Comparison of ENCODE assay signal across 8 cellular contexts in the genomic region with DNA sequence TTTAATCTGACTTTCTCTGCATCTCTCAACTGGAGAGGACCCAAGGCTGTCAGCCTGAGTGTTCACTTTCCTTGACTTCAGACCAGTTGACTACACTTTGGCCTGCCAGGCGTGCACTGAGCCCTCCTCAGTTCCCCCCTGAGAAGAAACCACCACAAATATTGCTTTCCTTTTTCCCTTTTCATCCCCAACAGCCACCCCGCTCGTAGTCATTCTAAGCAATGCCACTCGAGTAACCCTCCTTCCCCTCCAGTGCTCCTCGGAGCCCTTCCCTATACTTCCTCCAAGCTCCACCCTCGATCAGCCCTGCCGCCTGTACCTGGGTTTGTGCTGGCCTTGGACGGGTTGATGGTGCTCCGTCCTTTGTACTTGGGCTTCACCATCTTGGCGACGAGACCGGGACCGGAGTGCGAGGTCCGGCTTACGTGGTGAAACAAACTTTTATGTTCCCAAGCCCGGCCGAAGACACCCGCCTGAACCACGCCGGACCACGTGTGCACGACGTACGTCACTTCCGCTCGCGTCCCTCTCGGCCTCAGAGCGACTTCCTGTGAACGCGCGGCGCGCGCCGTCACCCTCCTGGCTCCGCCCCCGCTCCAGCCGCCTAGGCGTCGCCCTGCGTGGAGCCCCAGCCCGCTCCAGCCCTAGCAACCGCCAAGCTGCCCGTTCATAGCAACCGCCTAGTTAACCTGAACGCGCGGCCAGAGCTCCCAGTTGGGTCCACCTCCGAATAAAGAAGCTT. TPM values are rescaled to one million over a fixed set of nuclear protein-coding genes. Genes with fewer than 3 reads are reported as not detected.
DNase-seq lines count a peak whose midpoint lies in the region; ATAC-seq and TF ChIP-seq lines count a peak whose summit lies in the region.

TSS of gene GNL2 (minus strand) at position 498 of the 742 bp plus-strand sequence. CDS start at position 383, 115 bp downstream.

- peak within 1 kb of the TSS; percentile 94 for H3K4me3 Mint-ChIP-seq in activated CD4-positive, alpha-beta memory T cell treated with anti-CD3 and anti-CD28 coated beads, Interleukin-2, amount 10 ng/mL, durations not matched to agents 7 days and 5 days

- peaks cover 24% of the 10 kb centered on the region for H3K36me3 Mint-ChIP-seq in activated CD4-positive, alpha-beta memory T cell treated with anti-CD3 and anti-CD28 coated beads, Interleukin-2, amount 10 ng/mL, durations not matched to agents 7 days and 5 days (ENCODE audit: low read depth)

- intact Hi-C loops in lower leg skin (cut with DNase I; ENCODE audit: low total_unique reads): no loop called here

- peaks cover 11 to 17% of the 10 kb centered on the region in 2 donors for H3K4me1 ChIP-seq in duodenal mucosa (ENCODE audit: control insufficient read depth in 1 of 2, insufficient read depth in 2 of 2, low read length in 2 of 2)

- H3K9me3 ChIP-seq in duodenal mucosa (ENCODE audit: control insufficient read depth in 1 of 2, low read length in 2 of 2): no peaks in the 10 kb centered on the region

- POLR2A ChIA-PET in activated CD4-positive, alpha-beta memory T cell treated with anti-CD3 and anti-CD28 coated beads, Interleukin-2, amount 10 ng/mL, durations not matched to agents 7 days and 5 days (lab: Charles Lee): interaction anchor here (0.6 to 3.1 kb wide), 20 partner anchors 8 to 263 kb away, joined by 3 to 14 read pairs (median 4); partner anchors contain the start of genes CDCA8, MEAF6, MTF1 and SNIP1

- peak within 1 kb of the TSS; percentile 90 for H3K27ac Mint-ChIP-seq in activated CD4-positive, alpha-beta memory T cell treated with anti-CD3 and anti-CD28 coated beads, Interleukin-2, amount 10 ng/mL, durations not matched to agents 7 days and 5 days

- ATAC-seq in GM19438 (IDR thresholded peaks at IDR 0.05; ENCODE audit: low read depth, unreplicated experiment) (peak; percentile 98), HG03575 (IDR thresholded peaks at IDR 0.05; ENCODE audit: extremely low read depth, insufficient number of reproducible peaks, low FRiP score, unreplicated experiment) (peak; percentile 63)

- no peak for TF ChIP-seq POLR2A in lower leg skin (IDR thresholded peaks at IDR 0.05)

- peaks cover 10 to 23% of the 10 kb centered on the region in 2 donors for H3K36me3 ChIP-seq in duodenal mucosa (ENCODE audit: control insufficient read depth in 1 of 2, insufficient read depth in 2 of 2, low read length in 2 of 2)

- peaks cover 38% of the 10 kb centered on the region for H3K4me1 Mint-ChIP-seq in activated CD4-positive, alpha-beta memory T cell treated with anti-CD3 and anti-CD28 coated beads, Interleukin-2, amount 10 ng/mL, durations not matched to agents 7 days and 5 days

- no peaks in the 10 kb centered on the region for H3K27me3 ChIP-seq in duodenal mucosa (ENCODE audit: control insufficient read depth in 1 of 2, insufficient read depth in 2 of 2, low read length in 2 of 2)

- CTCF ChIA-PET in activated CD4-positive, alpha-beta memory T cell treated with anti-CD3 and anti-CD28 coated beads, Interleukin-2, amount 10 ng/mL, durations not matched to agents 7 days and 5 days (lab: Charles Lee): interaction anchor here (0.9 to 1.8 kb wide), 4 partner anchors 12 to 95 kb away, joined by 3 to 6 read pairs (median 4); a partner anchor contains a TSS

- H3K4me3 ChIP-seq in duodenal mucosa (ENCODE audit: low read depth in 1 of 2, low read length in 2 of 2) (peak within 1 kb of the TSS; percentile 96 to 99), lower leg skin (ENCODE audit: low read depth, poor library complexity, severe bottlenecking) (peak within 1 kb of the TSS; percentile 67)

- TF ChIP-seq CTCF in lower leg skin (IDR thresholded peaks at IDR 0.05): no peak

- 0 to 1% methylated on average over 44 to 50 of the region's 51 CpGs for WGBS in lower leg skin, 2 donors

- H3K27ac ChIP-seq in duodenal mucosa (ENCODE audit: low read depth, low read length): peak within 1 kb of the TSS; percentile 74

- DNase-seq in CD1c-positive myeloid dendritic cell (ENCODE audit: extremely low spot score) (peak; percentile 99), NCI-H82 treated with DMSO at 0.1 percent for 48 hours (lab: John Stamatoyannopoulos, UW; ENCODE audit: unreplicated experiment) (peak; percentile 85), lower leg skin (ENCODE audit: low spot score in 2 of 2) (peak; percentile 95 to 99)
- DNase-seq in activated CD4-positive, alpha-beta memory T cell treated with anti-CD3 and anti-CD28 coated beads, Interleukin-2, amount 10 ng/mL, durations not matched to agents 7 days and 5 days: peak; percentile 97
- peak; percentile 94 to 96 for DNase-seq in stimulated activated CD4-positive, alpha-beta T cell treated with anti-CD3 and anti-CD28 coated beads, Interleukin-4, amount 100 ng/mL, for 48 hours (ENCODE audit: low read depth in 2 of 2)

- H3K9ac ChIP-seq in duodenal mucosa (ENCODE audit: low read depth in 1 of 2, low read length in 2 of 2): peak within 1 kb of the TSS; percentile 91

- no peaks in the 10 kb centered on the region for H3K9me3 Mint-ChIP-seq in activated CD4-positive, alpha-beta memory T cell treated with anti-CD3 and anti-CD28 coated beads, Interleukin-2, amount 10 ng/mL, durations not matched to agents 7 days and 5 days

- peaks cover 3% of the 10 kb centered on the region for H3K27me3 Mint-ChIP-seq in activated CD4-positive, alpha-beta memory T cell treated with anti-CD3 and anti-CD28 coated beads, Interleukin-2, amount 10 ng/mL, durations not matched to agents 7 days and 5 days

RNA-seq across cellular contexts. Expression of gene GNL2, which starts in this region (rescaled TPM):
- total RNA-seq in activated CD4-positive, alpha-beta memory T cell treated with anti-CD3 and anti-CD28 coated beads, Interleukin-2, amount 10 ng/mL, durations not matched to agents 7 days and 5 days: 10 to 100 TPM; 50.6 to 52.8 TPM
- total RNA-seq in lower leg skin: 10 to 100 TPM; 25.1 to 58.2 (median 34.2) TPM

Comparison
In these comparisons a context has a peak if more than half of its experiments do, and no peak if none do; other contexts are left out.
1. Peak in every context shown above with its lines: DNase-seq, ATAC-seq, H3K4me3 ChIP-seq and H3K27ac ChIP-seq.